In the genomic region with DNA sequence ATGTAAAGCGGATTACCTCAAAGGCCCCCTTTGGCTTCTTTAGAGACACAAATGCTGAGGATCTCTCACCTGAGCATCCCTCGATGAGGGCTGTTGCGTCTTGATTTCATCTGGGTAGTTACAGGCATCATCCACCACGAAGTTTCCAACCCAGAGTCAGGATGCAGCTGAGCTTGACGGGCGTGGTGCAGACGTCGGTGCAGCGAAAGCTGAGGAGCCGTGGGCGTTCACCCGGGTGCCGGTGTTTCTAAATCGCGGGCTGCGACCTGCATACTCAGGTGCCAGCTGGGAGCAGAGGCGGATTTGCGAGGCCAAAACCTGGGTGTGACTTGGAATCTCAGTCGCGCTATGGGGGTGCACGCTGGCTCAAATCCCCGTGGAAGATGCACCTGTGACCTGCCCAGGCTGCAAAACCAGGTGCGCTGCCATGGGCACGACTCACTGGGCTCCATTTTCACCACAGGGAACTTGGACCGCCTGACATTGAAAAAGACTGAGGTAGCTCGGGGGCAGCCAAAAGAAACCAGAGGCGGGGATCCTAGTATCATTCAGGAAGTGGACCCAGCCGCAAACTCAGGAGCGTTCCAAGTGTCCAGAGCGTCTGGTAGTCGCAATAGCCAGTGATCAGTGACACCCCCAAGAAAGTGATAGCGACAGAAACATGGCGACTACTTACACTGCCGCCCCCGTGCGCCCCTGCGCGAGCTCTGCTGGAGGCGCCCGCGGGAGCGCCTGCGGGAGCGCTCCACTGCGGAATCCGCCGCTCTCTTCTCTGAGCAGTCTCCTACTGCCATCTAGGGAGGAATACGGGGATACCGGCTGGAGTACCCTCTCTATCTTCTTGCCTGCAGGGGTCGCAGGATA, we compare ENCODE assay signal across 8 cellular contexts. TPM values are rescaled to one million over a fixed set of nuclear protein-coding genes. Genes with fewer than 3 reads are reported as not detected.
A peak's percentile ranks its signal among the peaks of the same experiment; 100 is the strongest.
DNase-seq lines count a peak whose midpoint lies in the region; ATAC-seq, FAIRE-seq and TF ChIP-seq lines count a peak whose summit lies in the region.

No MANE protein-coding gene starts in this region.

- no peak for TF ChIP-seq EP300 in HepG2 (IDR thresholded peaks at IDR 0.05; ENCODE audit: low read depth in 2 of 2, low read length in 2 of 2)
- TF ChIP-seq EP300 in HepG2 (CRISPR knock-in tag; IDR thresholded peaks at IDR 0.05; ENCODE audit: borderline replicate concordance) = no peak

- peak; percentile 6 for DNase-seq in activated naive CD4-positive, alpha-beta T cell treated with Interleukin-2 at 50 U/mL for 16 hours
- no peak for DNase-seq in activated naive CD4-positive, alpha-beta T cell (lab: John Stamatoyannopoulos, UW)
- peak; percentile 88 for DNase-seq in NCI-H1694 (lab: John Stamatoyannopoulos, UW)
- DNase-seq in SW 1271 (lab: John Stamatoyannopoulos, UW) = peak; percentile 63 to 87
- peak; percentile 65 to 81 for DNase-seq in dermis microvascular lymphatic vessel endothelial cell (ENCODE audit: low read depth in 2 of 2)
- peak; percentile 87 for DNase-seq in HepG2 (ENCODE audit: low spot score)
- DNase-seq in stimulated activated naive B cell treated with anti-CD40 and anti-IgM and Interleukin-4, amounts not matched to agents 10 μg/mL and 1 μg/mL and 100 μg/mL, for 72 hours = peak; percentile 27

- intact Hi-C loops in HepG2 (cut with micrococcal nuclease; ENCODE audit: unreplicated experiment) = loop anchor here (1.0 to 5.0 kb wide), 4 partner anchors 40 to 260 kb away; a partner anchor contains a TSS

- peaks cover 70 to 93% of the 10 kb centered on the region in 2 donors for H3K27me3 Mint-ChIP-seq in stimulated activated naive B cell treated with anti-CD40 and anti-IgM and Interleukin-4, amounts not matched to agents 10 μg/mL and 1 μg/mL and 100 μg/mL, for 72 hours

- H3K4me2 ChIP-seq in HepG2 (ENCODE audit: low read depth, low read length) = peak overlapping the region; percentile 94

- POLR2A ChIA-PET in HepG2 (lab: Yijun Ruan, JAX) = interaction anchor here (1.1 to 1.5 kb wide), 2 partner anchors 9 to 175 kb away, joined by 3 read pairs; a partner anchor contains a TSS

- WGBS in HepG2 (ENCODE audit: low lambda C conversion rate) = 5% methylated on average over 13 of the region's 50 CpGs

- peak overlapping the region; percentile 52 for H3K9ac ChIP-seq in HepG2 (ENCODE audit: insufficient read depth, low read depth, low read length)

- no peak overlapping the region for H3K4me3 Mint-ChIP-seq in stimulated activated naive B cell treated with anti-CD40 and anti-IgM and Interleukin-4, amounts not matched to agents 10 μg/mL and 1 μg/mL and 100 μg/mL, for 72 hours

- peaks cover 0 to 7% of the 10 kb centered on the region in 2 donors for H3K4me1 Mint-ChIP-seq in stimulated activated naive B cell treated with anti-CD40 and anti-IgM and Interleukin-4, amounts not matched to agents 10 μg/mL and 1 μg/mL and 100 μg/mL, for 72 hours

- H3K9me3 Mint-ChIP-seq in stimulated activated naive B cell treated with anti-CD40 and anti-IgM and Interleukin-4, amounts not matched to agents 10 μg/mL and 1 μg/mL and 100 μg/mL, for 72 hours = peaks cover 0 to 2% of the 10 kb centered on the region in 2 donors

- peak; percentile 98 for ATAC-seq in HepG2
- ATAC-seq in stimulated activated naive B cell treated with anti-CD40 and anti-IgM and Interleukin-4, amounts not matched to agents 10 μg/mL and 1 μg/mL and 100 μg/mL, for 72 hours (replicated peaks) = peak in 1 of 2 donors; percentile 70
- ATAC-seq in HG02840 (IDR thresholded peaks at IDR 0.05; ENCODE audit: low FRiP score, unreplicated experiment) = no peak

- CTCF ChIA-PET in HepG2 (lab: Yijun Ruan, JAX; ENCODE audit: low intra/inter-chr PET ratio, low total read pairs) = interaction anchor here (0.7 to 4.6 kb wide), 10 partner anchors 8 to 260 kb away, joined by 3 to 166 read pairs (median 7); no protein-coding TSS in a partner anchor

- H3K27ac ChIP-seq in HepG2 (ENCODE audit: extremely low read length, insufficient read depth, low read length) = no peak overlapping the region

- TF ChIP-seq CTCF in HepG2 (CRISPR knock-in tag; IDR thresholded peaks at IDR 0.05) = peak; percentile 96

- TF ChIP-seq RAD21 in HepG2 (CRISPR knock-in tag; IDR thresholded peaks at IDR 0.05) = peak; percentile 96

- peak overlapping the region; percentile 63 to 80 (median 65) for H3K4me3 ChIP-seq in HepG2 (replicated peaks in 1 of 3; ENCODE audit: insufficient read depth in 1 of 3, low read depth in 2 of 3, low read length in 3 of 3)

- no peaks in the 10 kb centered on the region for H3K36me3 ChIP-seq in HepG2 (replicated peaks in 1 of 2; ENCODE audit: control insufficient read depth in 1 of 2, insufficient read depth in 2 of 2, low read length in 2 of 2)

- no peak for TF ChIP-seq POLR2A in HepG2 (IDR thresholded peaks at IDR 0.05; ENCODE audit: insufficient read depth in 1 of 2, low read depth in 2 of 2, low read length in 2 of 2)

- peak; percentile 94 for FAIRE-seq in HepG2 (lab: Jason Lieb, UNC)

- peak overlapping the region; percentile 79 for H2AFZ ChIP-seq in HepG2 (ENCODE audit: low read length)

- H3K79me2 ChIP-seq in HepG2 (ENCODE audit: insufficient read depth, low read length) = no peaks in the 10 kb centered on the region

- H3K27me3 ChIP-seq in HepG2 (ENCODE audit: control insufficient read depth in 1 of 2, insufficient read depth in 2 of 2, low read length in 2 of 2) = no peaks in the 10 kb centered on the region; a peak in 1 of 5 replicates

- BruUV-seq in HepG2 (replicated peaks; lab: Mats Ljungman, UMichigan) = no TSS peak

- peaks cover 33% of the 10 kb centered on the region for H3K4me1 ChIP-seq in HepG2 (ENCODE audit: insufficient read depth, low read length)

- peak overlapping the region; percentile 84 for H3K27ac Mint-ChIP-seq in stimulated activated naive B cell treated with anti-CD40 and anti-IgM and Interleukin-4, amounts not matched to agents 10 μg/mL and 1 μg/mL and 100 μg/mL, for 72 hours

- no peaks in the 10 kb centered on the region for H3K9me3 ChIP-seq in HepG2 (ENCODE audit: low read length)

- H4K20me1 ChIP-seq in HepG2 (ENCODE audit: insufficient read depth, low read length) = no peaks in the 10 kb centered on the region

- no peaks in the 10 kb centered on the region for H3K36me3 Mint-ChIP-seq in stimulated activated naive B cell treated with anti-CD40 and anti-IgM and Interleukin-4, amounts not matched to agents 10 μg/mL and 1 μg/mL and 100 μg/mL, for 72 hours

- in situ Hi-C loops in HepG2 (cut with HindIII; ENCODE audit: extremely low pct_ligation_motif_present, low pct_unique_long_range_greater_than_20kb) = loop anchor here (5.0 to 10.0 kb wide), 2 partner anchors 50 to 172 kb away; a partner anchor contains a TSS

RNA-seq across cellular contexts. Expression of a gene that starts 36.4 kb away (rescaled TPM):
- total RNA-seq in dermis microvascular lymphatic vessel endothelial cell (not detected in 2 replicates), HepG2 (2016; rRNA removed; fragmentation: Illumina TruSeq; extraction: Trizol) (0.20 and 1.4 TPM in 2 replicates)
- 0.09 TPM in 1 of 2 replicates, not detected in the other for total RNA-seq in HepG2 (2016; cell fraction: cytosol; rRNA removed; fragmentation: Illumina TruSeq; extraction: Trizol; ENCODE audit: low read depth)
- total RNA-seq in HepG2 (2016; cell fraction: insoluble cytoplasmic fraction; rRNA removed; fragmentation: Illumina TruSeq; extraction: Trizol) = 0.27 and 1.5 TPM in 2 replicates
- total RNA-seq in HepG2 (2016; cell fraction: membrane; rRNA removed; fragmentation: Illumina TruSeq; extraction: Trizol) = 0.28 and 0.43 TPM in 2 replicates
- total RNA-seq in HepG2 (2016; cell fraction: nucleus; rRNA removed; fragmentation: Illumina TruSeq; extraction: Trizol) = 3.3 and 3.7 TPM in 2 replicates
- 1.1 and 1.2 TPM in 2 replicates for polyA plus RNA-seq in HepG2 (2011; rRNA removed)
- 0.09 and 0.18 TPM in 2 replicates for polyA plus RNA-seq in HepG2 (2011; cell fraction: cytosol; rRNA removed)
- 5.3 and 5.9 TPM in 2 replicates for polyA plus RNA-seq in HepG2 (2011; cell fraction: nucleus; rRNA removed)
- polyA plus RNA-seq in HepG2 (2012) = 0.47 and 0.83 TPM in 2 replicates
- polyA plus RNA-seq in HepG2 (2016; cell fraction: cytosol; fragmentation: Illumina TruSeq; extraction: Trizol; ENCODE audit: low read depth) = 0.05 TPM in 1 of 2 replicates, not detected in the other
- polyA plus RNA-seq in HepG2 (2016; cell fraction: insoluble cytoplasmic fraction; fragmentation: Illumina TruSeq; extraction: Trizol; ENCODE audit: low read depth) = 0.14 and 0.24 TPM in 2 replicates
- 0.06 and 0.22 TPM in 2 replicates for polyA plus RNA-seq in HepG2 (2016; cell fraction: membrane; fragmentation: Illumina TruSeq; extraction: Trizol; ENCODE audit: low read depth)
- 7.1 and 7.2 TPM in 2 replicates for polyA plus RNA-seq in HepG2 (2016; cell fraction: nucleus; fragmentation: Illumina TruSeq; extraction: Trizol; ENCODE audit: insufficient read depth, low read depth)
- 0.07 and 0.10 TPM in 2 replicates for polyA minus RNA-seq in HepG2 (2011; rRNA and poly(A)+ RNA removed; ENCODE audit: low replicate concordance)
- not detected in 2 replicates for polyA minus RNA-seq in HepG2 (2011; cell fraction: cytosol; rRNA and poly(A)+ RNA removed)
- polyA minus RNA-seq in HepG2 (2011; cell fraction: nucleus; rRNA and poly(A)+ RNA removed) = 1.7 and 2.2 TPM in 2 replicates

RNA-seq across cellular contexts. Expression of a gene that starts 47.3 kb away (rescaled TPM):
- total RNA-seq in dermis microvascular lymphatic vessel endothelial cell (not detected in 2 replicates), HepG2 (2016; rRNA removed; fragmentation: Illumina TruSeq; extraction: Trizol) (not detected in 2 replicates)
- not detected in 2 replicates for total RNA-seq in HepG2 (2016; cell fraction: cytosol; rRNA removed; fragmentation: Illumina TruSeq; extraction: Trizol; ENCODE audit: low read depth)
- not detected in 2 replicates for total RNA-seq in HepG2 (2016; cell fraction: insoluble cytoplasmic fraction; rRNA removed; fragmentation: Illumina TruSeq; extraction: Trizol)
- total RNA-seq in HepG2 (2016; cell fraction: membrane; rRNA removed; fragmentation: Illumina TruSeq; extraction: Trizol) = not detected in 2 replicates
- not detected in 2 replicates for total RNA-seq in HepG2 (2016; cell fraction: nucleus; rRNA removed; fragmentation: Illumina TruSeq; extraction: Trizol)
- polyA plus RNA-seq in HepG2 (2011; rRNA removed) = not detected in 2 replicates
- polyA plus RNA-seq in HepG2 (2011; cell fraction: cytosol; rRNA removed) = not detected in 2 replicates
- not detected in 2 replicates for polyA plus RNA-seq in HepG2 (2011; cell fraction: nucleus; rRNA removed)
- not detected in 2 replicates for polyA plus RNA-seq in HepG2 (2012)
- polyA plus RNA-seq in HepG2 (2016; cell fraction: cytosol; fragmentation: Illumina TruSeq; extraction: Trizol; ENCODE audit: low read depth) = not detected in 2 replicates
- not detected in 2 replicates for polyA plus RNA-seq in HepG2 (2016; cell fraction: insoluble cytoplasmic fraction; fragmentation: Illumina TruSeq; extraction: Trizol; ENCODE audit: low read depth)
- not detected in 2 replicates for polyA plus RNA-seq in HepG2 (2016; cell fraction: membrane; fragmentation: Illumina TruSeq; extraction: Trizol; ENCODE audit: low read depth)
- not detected in 2 replicates for polyA plus RNA-seq in HepG2 (2016; cell fraction: nucleus; fragmentation: Illumina TruSeq; extraction: Trizol; ENCODE audit: insufficient read depth, low read depth)
- not detected in 2 replicates for polyA minus RNA-seq in HepG2 (2011; rRNA and poly(A)+ RNA removed; ENCODE audit: low replicate concordance)
- not detected in 2 replicates for polyA minus RNA-seq in HepG2 (2011; cell fraction: cytosol; rRNA and poly(A)+ RNA removed)
- polyA minus RNA-seq in HepG2 (2011; cell fraction: nucleus; rRNA and poly(A)+ RNA removed) = not detected in 2 replicates

RNA-seq across cellular contexts. Expression of a gene that starts 54.3 kb away (rescaled TPM):
- total RNA-seq in dermis microvascular lymphatic vessel endothelial cell = not detected in 2 replicates
- not detected in 2 replicates for total RNA-seq in HepG2 (2016; rRNA removed; fragmentation: Illumina TruSeq; extraction: Trizol)
- total RNA-seq in HepG2 (2016; cell fraction: cytosol; rRNA removed; fragmentation: Illumina TruSeq; extraction: Trizol; ENCODE audit: low read depth) = not detected in 2 replicates
- not detected in 2 replicates for total RNA-seq in HepG2 (2016; cell fraction: insoluble cytoplasmic fraction; rRNA removed; fragmentation: Illumina TruSeq; extraction: Trizol)
- not detected in 2 replicates for total RNA-seq in HepG2 (2016; cell fraction: membrane; rRNA removed; fragmentation: Illumina TruSeq; extraction: Trizol)
- not detected in 2 replicates for total RNA-seq in HepG2 (2016; cell fraction: nucleus; rRNA removed; fragmentation: Illumina TruSeq; extraction: Trizol)
- polyA plus RNA-seq in HepG2 (2011; rRNA removed) = not detected in 2 replicates
- not detected in 2 replicates for polyA plus RNA-seq in HepG2 (2011; cell fraction: cytosol; rRNA removed)
- not detected in 2 replicates for polyA plus RNA-seq in HepG2 (2011; cell fraction: nucleus; rRNA removed)
- polyA plus RNA-seq in HepG2 (2012) = not detected in 2 replicates
- polyA plus RNA-seq in HepG2 (2016; cell fraction: cytosol; fragmentation: Illumina TruSeq; extraction: Trizol; ENCODE audit: low read depth) = not detected in 2 replicates
- not detected in 2 replicates for polyA plus RNA-seq in HepG2 (2016; cell fraction: insoluble cytoplasmic fraction; fragmentation: Illumina TruSeq; extraction: Trizol; ENCODE audit: low read depth)
- not detected in 2 replicates for polyA plus RNA-seq in HepG2 (2016; cell fraction: membrane; fragmentation: Illumina TruSeq; extraction: Trizol; ENCODE audit: low read depth)
- polyA plus RNA-seq in HepG2 (2016; cell fraction: nucleus; fragmentation: Illumina TruSeq; extraction: Trizol; ENCODE audit: insufficient read depth, low read depth) = not detected in 2 replicates
- polyA minus RNA-seq in HepG2 (2011; rRNA and poly(A)+ RNA removed; ENCODE audit: low replicate concordance) = not detected in 2 replicates
- polyA minus RNA-seq in HepG2 (2011; cell fraction: cytosol; rRNA and poly(A)+ RNA removed) = not detected in 2 replicates
- polyA minus RNA-seq in HepG2 (2011; cell fraction: nucleus; rRNA and poly(A)+ RNA removed) = not detected in 2 replicates

Comparison
In these comparisons a context has a peak if more than half of its experiments do, and no peak if none do; other contexts are left out.
1. DNase-seq: peak in activated naive CD4-positive, alpha-beta T cell treated with Interleukin-2 at 50 U/mL for 16 hours (single experiment), NCI-H1694 (single experiment), SW 1271 (2 of 2), dermis microvascular lymphatic vessel endothelial cell (2 of 2), HepG2 (single experiment) and stimulated activated naive B cell treated with anti-CD40 and anti-IgM and Interleukin-4, amounts not matched to agents 10 μg/mL and 1 μg/mL and 100 μg/mL, for 72 hours (single experiment); none in activated naive CD4-positive, alpha-beta T cell (0 of 4).